ENCODE assay signal across 7 cellular contexts in genomic region chr10:91409069-91409868, GRCh38. TPM values are rescaled to one million over a fixed set of nuclear protein-coding genes. Genes with fewer than 3 reads are reported as not detected.
DNase-seq lines count a peak whose midpoint lies in the region.

No MANE protein-coding gene starts in this region.

- no peaks in the 10 kb centered on the region for H3K79me2 ChIP-seq in Karpas-422 (ENCODE audit: low read length)

- DNase-seq in H4 (ENCODE audit: low spot score) = peak; percentile 76
- DNase-seq in Karpas-422 = peak; percentile 40
- peak; percentile 89 for DNase-seq in RPMI7951 (ENCODE audit: low read depth)
- DNase-seq in brain pericyte (ENCODE audit: low read depth, low spot score) = peak; percentile 29
- DNase-seq in retina = peak; percentile 94

- H4K20me1 ChIP-seq in Karpas-422 (ENCODE audit: insufficient read depth, low read depth, low read length) = no peaks in the 10 kb centered on the region

- peaks cover 10% of the 10 kb centered on the region for H3K4me1 ChIP-seq in Karpas-422 (ENCODE audit: low read length)

- H3K27me3 ChIP-seq in Karpas-422 (ENCODE audit: low read length) = no peaks in the 10 kb centered on the region

- peak overlapping the region; percentile 65 for H3K4me2 ChIP-seq in Karpas-422 (ENCODE audit: low read depth, low read length, poor library complexity, severe bottlenecking)

- H3K36me3 ChIP-seq in Karpas-422 (ENCODE audit: insufficient read depth, low read length) = no peaks in the 10 kb centered on the region

- H3K4me3 ChIP-seq in GM08714 (ENCODE audit: low read length) = peak overlapping the region; percentile 77
- peak overlapping the region; percentile 65 for H3K4me3 ChIP-seq in Karpas-422 (ENCODE audit: low read length)
- peak overlapping the region; percentile 97 for H3K4me3 ChIP-seq in iPS-11a (ENCODE audit: low read depth, low read length)

- H2AFZ ChIP-seq in Karpas-422 (ENCODE audit: low read length) = peak overlapping the region; percentile 89

- no peak overlapping the region for H3K27ac ChIP-seq in Karpas-422 (ENCODE audit: low read length)

- H3K9ac ChIP-seq in Karpas-422 (ENCODE audit: low read length) = peak overlapping the region; percentile 63

- no peaks in the 10 kb centered on the region for H3K9me2 ChIP-seq in Karpas-422 (replicated peaks; ENCODE audit: insufficient read depth, low read length)

- no peaks in the 10 kb centered on the region for H3K9me3 ChIP-seq in Karpas-422 (ENCODE audit: low read length)

RNA-seq across cellular contexts. Expression of gene HECTD2, which starts 0.9 kb away (rescaled TPM):
- 5.0 and 5.7 TPM in 2 replicates for total RNA-seq in H4 (2014; rRNA removed; shearing (Covaris generic))
- total RNA-seq in Karpas-422 (2014; rRNA removed; shearing (Covaris generic); ENCODE audit: low replicate concordance) = 0.14 and 0.22 TPM in 2 replicates
- 8.5 and 10.0 TPM in 2 replicates for total RNA-seq in RPMI7951 (2014; rRNA removed; shearing (Covaris generic))

Comparison
In these comparisons a context has a peak if more than half of its experiments do, and no peak if none do; other contexts are left out.
1. DNase-seq: peak in every context shown above with its lines; median percentile 94 in retina; 89 in RPMI7951; 76 in H4; 40 in Karpas-422; 29 in brain pericyte.